Comparison of ENCODE assay signal across 8 cellular contexts in the genomic region with DNA sequence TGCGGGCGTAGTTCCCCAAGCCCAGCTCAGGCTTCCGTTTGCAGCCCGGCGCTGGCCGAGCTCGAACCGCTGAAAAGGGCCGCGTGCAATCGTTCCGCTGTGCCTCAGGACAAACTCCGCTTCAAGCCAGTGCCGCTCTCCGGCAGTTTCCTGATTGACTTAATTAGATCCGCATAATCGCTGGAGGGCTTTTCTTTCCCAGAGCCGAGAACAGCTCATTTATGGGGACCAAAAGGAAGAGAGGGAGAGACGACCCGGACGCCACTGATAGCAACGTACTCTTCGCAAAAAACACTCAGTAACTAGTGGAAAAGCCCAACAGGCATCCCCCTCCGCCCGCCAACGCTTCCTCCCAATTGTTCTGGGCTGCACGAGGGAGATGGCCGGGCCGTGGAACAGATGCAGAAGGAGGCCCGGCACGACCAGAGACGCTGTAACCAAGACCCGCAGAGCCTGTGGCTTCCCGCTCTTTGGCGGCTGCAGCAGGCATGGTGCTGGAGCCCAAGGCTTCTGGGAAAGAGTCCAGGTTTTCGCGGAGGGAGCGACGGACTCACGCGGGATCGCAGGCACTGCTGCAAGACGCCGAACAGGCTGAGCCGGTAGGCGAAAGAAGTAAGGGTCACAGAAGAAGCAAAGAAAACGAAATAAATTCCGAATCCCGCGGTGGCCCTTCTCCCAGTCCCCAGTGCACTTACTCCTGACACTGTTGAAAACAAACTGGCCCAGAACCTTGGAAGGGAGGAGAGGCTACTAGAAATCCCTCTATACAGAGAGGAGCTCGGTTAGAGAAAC. TPM values are rescaled to one million over a fixed set of nuclear protein-coding genes. Genes with fewer than 3 reads are reported as not detected.
DNase-seq lines count a peak whose midpoint lies in the region; ATAC-seq and TF ChIP-seq lines count a peak whose summit lies in the region.

No MANE protein-coding gene starts in this region.

- TF ChIP-seq POLR2A in sigmoid colon (IDR thresholded peaks at IDR 0.05), result no peak

- peak; percentile 67 for DNase-seq in H7
- peak in 36 of 56 donors; percentile 3 to 65 (median 16) for DNase-seq in amygdala (lab: John Stamatoyannopoulos, UW)
- peak in 30 of 51 donors; percentile 9 to 60 (median 36) for DNase-seq in hypothalamus (lab: John Stamatoyannopoulos, UW)
- peak; percentile 85 for DNase-seq in sigmoid colon
- DNase-seq in left lobe of liver (ENCODE audit: low spot score), result no peak

- 7 to 10% methylated on average over 51 of the region's 51 CpGs for whole genome bisulfite sequencing in sigmoid colon, 2 donors

- H3K27ac ChIP-seq in sigmoid colon, result no peak overlapping the region

- ATAC-seq in HG02759 (IDR thresholded peaks at IDR 0.05; ENCODE audit: unreplicated experiment) (no peak), HG03571 (IDR thresholded peaks at IDR 0.05; ENCODE audit: unreplicated experiment) (no peak), GM18498 (IDR thresholded peaks at IDR 0.05; ENCODE audit: unreplicated experiment) (no peak), left lobe of liver (no peak)

- intact Hi-C loops in sigmoid colon (cut with DNase I), result loop anchor here (1.0 to 5.0 kb wide), 2 partner anchors 277 to 293 kb away; no protein-coding TSS in a partner anchor

- no peaks in the 10 kb centered on the region for H3K9me3 ChIP-seq in sigmoid colon

- H3K4me3 ChIP-seq in H7 (ENCODE audit: insufficient read depth, low read depth, low read length) (peak overlapping the region; percentile 12), sigmoid colon (peak overlapping the region in 3 of 4 donors; percentile 2 to 18 (median 6))

- H3K36me3 ChIP-seq in H7 (replicated peaks; ENCODE audit: control insufficient read depth, insufficient read depth, low read length) (no peaks in the 10 kb centered on the region), sigmoid colon (no peaks in the 10 kb centered on the region)

- H3K4me1 ChIP-seq in sigmoid colon, result peaks cover 0 to 66% (median 56%) of the 10 kb centered on the region in 4 donors

- no peak for TF ChIP-seq CTCF in sigmoid colon (IDR thresholded peaks at IDR 0.05)

- H3K27me3 ChIP-seq in H7 (ENCODE audit: control insufficient read depth, insufficient read depth, low read length), result peaks cover 87% of the 10 kb centered on the region
- H3K27me3 ChIP-seq in sigmoid colon, result peaks cover 69 to 99% (median 93%) of the 10 kb centered on the region in 3 donors

- no peak for TF ChIP-seq EP300 in sigmoid colon (IDR thresholded peaks at IDR 0.05)

RNA-seq across cellular contexts. Expression of a gene that starts 3.6 kb away (rescaled TPM):
- 0.83 and 1.1 TPM in 2 replicates for total RNA-seq in H7 (2014; rRNA removed; shearing (Covaris generic))
- total RNA-seq in sigmoid colon, result under 1 TPM in 2 of 4 donors, not detected in 2; under 0.01 to 0.14 TPM
- 1 to 10 TPM; 3.0 to 4.9 (median 4.5) TPM for polyA plus RNA-seq in sigmoid colon
- total RNA-seq in left lobe of liver, result 0.55 TPM

RNA-seq across cellular contexts. Expression of a gene that starts 18.2 kb away (rescaled TPM):
- total RNA-seq in H7 (2014; rRNA removed; shearing (Covaris generic)), result 0.14 TPM in 1 of 2 replicates, not detected in the other
- total RNA-seq in sigmoid colon (not detected), left lobe of liver (not detected)
- polyA plus RNA-seq in sigmoid colon, result under 1 TPM in 1 of 3 donors, not detected in 2; 0.15 TPM
